9 cellular contexts compared by ENCODE assay signal in the genomic region with DNA sequence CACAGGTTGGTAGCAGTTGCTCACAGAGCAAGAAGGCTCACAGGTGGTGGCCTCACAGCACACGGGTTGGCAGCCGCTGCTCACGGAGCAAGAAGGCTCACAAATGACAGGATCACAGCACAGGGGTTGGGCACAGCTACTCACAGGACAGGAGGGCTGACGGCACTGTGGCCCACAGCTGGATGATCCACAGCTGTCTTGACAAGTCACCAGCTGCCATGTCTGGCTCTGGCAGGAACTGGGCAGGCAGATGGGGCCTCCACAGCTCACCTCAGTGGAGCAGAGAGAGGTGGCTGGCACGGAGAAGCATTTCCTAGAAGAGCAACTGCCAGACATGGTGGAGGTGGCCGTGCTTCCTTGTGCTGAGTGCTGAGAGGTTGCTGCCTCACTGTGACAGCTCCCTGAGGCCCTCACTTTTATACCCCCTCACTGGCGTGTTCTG. TPM values are rescaled to one million over a fixed set of nuclear protein-coding genes. Genes with fewer than 3 reads are reported as not detected.
DNase-seq lines count a peak whose midpoint lies in the region; ATAC-seq and TF ChIP-seq lines count a peak whose summit lies in the region.
"Had no signal": no experiment of that assay in that cellular context is flagged by ENCODE, and none has a peak within 500 bp of the region (broad histone marks: within the 10 kb centered on the region; RNA-seq: fewer than 3 reads in every experiment).

A gene with protein sequence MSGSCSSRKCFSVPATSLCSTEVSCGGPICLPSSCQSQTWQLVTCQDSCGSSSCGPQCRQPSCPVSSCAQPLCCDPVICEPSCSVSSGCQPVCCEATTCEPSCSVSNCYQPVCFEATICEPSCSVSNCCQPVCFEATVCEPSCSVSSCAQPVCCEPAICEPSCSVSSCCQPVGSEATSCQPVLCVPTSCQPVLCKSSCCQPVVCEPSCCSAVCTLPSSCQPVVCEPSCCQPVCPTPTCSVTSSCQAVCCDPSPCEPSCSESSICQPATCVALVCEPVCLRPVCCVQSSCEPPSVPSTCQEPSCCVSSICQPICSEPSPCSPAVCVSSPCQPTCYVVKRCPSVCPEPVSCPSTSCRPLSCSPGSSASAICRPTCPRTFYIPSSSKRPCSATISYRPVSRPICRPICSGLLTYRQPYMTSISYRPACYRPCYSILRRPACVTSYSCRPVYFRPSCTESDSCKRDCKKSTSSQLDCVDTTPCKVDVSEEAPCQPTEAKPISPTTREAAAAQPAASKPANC (minus strand): TSS at position 392 of the 442 bp plus-strand sequence. CDS start 56 bp downstream, at position 336.

- peak in 6 of 7 experiments; percentile 26 to 79 (median 53) for DNase-seq in CD8-positive, alpha-beta T cell
- DNase-seq in Panc1 (ENCODE audit: low read depth, low spot score) (no peak), GF-D8 (lab: John Stamatoyannopoulos, UW) (no peak), HuH-7 (ENCODE audit: low spot score) (no peak), DMS 273 treated with DMSO at 0.1 percent for 48 hours (lab: John Stamatoyannopoulos, UW) (no peak), OCI-M2 (lab: John Stamatoyannopoulos, UW; ENCODE audit: unreplicated experiment) (no peak)
- DNase-seq in activated T-helper 2 cell treated with anti-CD3 and anti-CD28 coated beads, Interferon-gamma antibody, Interleukin-2, Interleukin-4, amounts not matched to agents 10 μg/mL and 5 μg/mL and 100 μg/mL, durations not matched to agents 14 hours and 24 hours and 36 hours (ENCODE audit: low spot score), result no peak
- no peak for DNase-seq in natural killer cell treated with Interleukin-12 subunit alpha and Interleukin-12 subunit beta and Interleukin-15 and Interleukin-18, amount 100 ng/mL, for 72 hours (ENCODE audit: low spot score)

- TF ChIP-seq CTCF in CD8-positive, alpha-beta T cell (IDR thresholded peaks at IDR 0.05), result no peak
- TF ChIP-seq CTCF in Panc1 (IDR thresholded peaks at IDR 0.05), result no peak

- no peaks in the 10 kb centered on the region for H3K27me3 Mint-ChIP-seq in CD8-positive, alpha-beta T cell (ENCODE audit: low read depth)
- H3K27me3 Mint-ChIP-seq in activated T-helper 2 cell treated with anti-CD3 and anti-CD28 coated beads, Interferon-gamma antibody, Interleukin-2, Interleukin-4, amounts not matched to agents 10 μg/mL and 5 μg/mL and 100 μg/mL, durations not matched to agents 14 hours and 24 hours and 36 hours (ENCODE audit: low read depth), result peaks cover 2% of the 10 kb centered on the region
- peaks cover 4 to 6% of the 10 kb centered on the region in 2 donors for H3K27me3 Mint-ChIP-seq in natural killer cell treated with Interleukin-12 subunit alpha and Interleukin-12 subunit beta and Interleukin-15 and Interleukin-18, amount 100 ng/mL, for 72 hours

- peaks cover 48% of the 10 kb centered on the region for H3K4me1 ChIP-seq in CD8-positive, alpha-beta T cell (ENCODE audit: insufficient read depth, low read length)
- H3K4me1 ChIP-seq in Panc1 (ENCODE audit: control insufficient read depth, insufficient read depth, low read length), result no peaks in the 10 kb centered on the region

- H3K27me3 ChIP-seq in CD8-positive, alpha-beta T cell (ENCODE audit: insufficient read depth, low read length), result no peaks in the 10 kb centered on the region
- H3K27me3 ChIP-seq in Panc1 (ENCODE audit: control insufficient read depth, insufficient read depth, low read length), result peaks cover 5% of the 10 kb centered on the region; the same call in 1 of the 2 replicates

- H3K4me3 Mint-ChIP-seq in CD8-positive, alpha-beta T cell, result peak within 1 kb of the TSS; percentile 56
- no peak within 1 kb of the TSS for H3K4me3 Mint-ChIP-seq in activated T-helper 2 cell treated with anti-CD3 and anti-CD28 coated beads, Interferon-gamma antibody, Interleukin-2, Interleukin-4, amounts not matched to agents 10 μg/mL and 5 μg/mL and 100 μg/mL, durations not matched to agents 14 hours and 24 hours and 36 hours (ENCODE audit: low read depth)
- peak within 1 kb of the TSS; percentile 78 for H3K4me3 Mint-ChIP-seq in natural killer cell treated with Interleukin-12 subunit alpha and Interleukin-12 subunit beta and Interleukin-15 and Interleukin-18, amount 100 ng/mL, for 72 hours

- no TSS peak for BruUV-seq in Panc1 (replicated peaks; lab: Mats Ljungman, UMichigan)

- no peak for ATAC-seq in CD8-positive, alpha-beta T cell
- ATAC-seq in Panc1, result peak; percentile 21; the same call in 1 of the 2 replicates
- peak; percentile 56 to 63 for ATAC-seq in natural killer cell treated with Interleukin-12 subunit alpha and Interleukin-12 subunit beta and Interleukin-15 and Interleukin-18, amount 100 ng/mL, for 72 hours

- peak within 1 kb of the TSS; percentile 25 for H3K4me3 ChIP-seq in CD8-positive, alpha-beta T cell (ENCODE audit: low read depth, low read length)
- no peak within 1 kb of the TSS for H3K4me3 ChIP-seq in Panc1 (ENCODE audit: low read depth in 2 of 2, low read length in 2 of 2)
- H3K4me3 ChIP-seq: cardiac muscle cell had no signal

- intact Hi-C loops in CD8-positive, alpha-beta T cell (cut with DNase I, micrococcal nuclease), result loop anchor here (1.0 to 10.0 kb wide), 6 partner anchors 13 to 742 kb away; a partner anchor contains a TSS
- intact Hi-C loops in Panc1 (cut with micrococcal nuclease; ENCODE audit: unreplicated experiment), result no loop called here
- intact Hi-C loops in activated T-helper 2 cell treated with anti-CD3 and anti-CD28 coated beads, Interferon-gamma antibody, Interleukin-2, Interleukin-4, amounts not matched to agents 10 μg/mL and 5 μg/mL and 100 μg/mL, durations not matched to agents 14 hours and 24 hours and 36 hours (cut with micrococcal nuclease), result no loop called here

- H3K27ac Mint-ChIP-seq in CD8-positive, alpha-beta T cell, result peak within 1 kb of the TSS; percentile 98
- H3K27ac Mint-ChIP-seq in activated T-helper 2 cell treated with anti-CD3 and anti-CD28 coated beads, Interferon-gamma antibody, Interleukin-2, Interleukin-4, amounts not matched to agents 10 μg/mL and 5 μg/mL and 100 μg/mL, durations not matched to agents 14 hours and 24 hours and 36 hours, result peak within 1 kb of the TSS; percentile 9
- H3K27ac Mint-ChIP-seq in natural killer cell treated with Interleukin-12 subunit alpha and Interleukin-12 subunit beta and Interleukin-15 and Interleukin-18, amount 100 ng/mL, for 72 hours, result peak within 1 kb of the TSS; percentile 21 to 60

- H3K9me3 Mint-ChIP-seq in CD8-positive, alpha-beta T cell, result no peaks in the 10 kb centered on the region
- no peaks in the 10 kb centered on the region for H3K9me3 Mint-ChIP-seq in activated T-helper 2 cell treated with anti-CD3 and anti-CD28 coated beads, Interferon-gamma antibody, Interleukin-2, Interleukin-4, amounts not matched to agents 10 μg/mL and 5 μg/mL and 100 μg/mL, durations not matched to agents 14 hours and 24 hours and 36 hours
- no peaks in the 10 kb centered on the region for H3K9me3 Mint-ChIP-seq in natural killer cell treated with Interleukin-12 subunit alpha and Interleukin-12 subunit beta and Interleukin-15 and Interleukin-18, amount 100 ng/mL, for 72 hours

- no peaks in the 10 kb centered on the region for H3K36me3 ChIP-seq in CD8-positive, alpha-beta T cell (ENCODE audit: insufficient read depth, low read length)
- no peaks in the 10 kb centered on the region for H3K36me3 ChIP-seq in Panc1 (ENCODE audit: control insufficient read depth, insufficient read depth, low read length)
- H3K36me3 ChIP-seq: cardiac muscle cell had no signal

- peaks cover 62% of the 10 kb centered on the region for H3K4me1 Mint-ChIP-seq in CD8-positive, alpha-beta T cell (ENCODE audit: low read depth)
- H3K4me1 Mint-ChIP-seq in activated T-helper 2 cell treated with anti-CD3 and anti-CD28 coated beads, Interferon-gamma antibody, Interleukin-2, Interleukin-4, amounts not matched to agents 10 μg/mL and 5 μg/mL and 100 μg/mL, durations not matched to agents 14 hours and 24 hours and 36 hours (ENCODE audit: low read depth), result peaks cover 24% of the 10 kb centered on the region
- peaks cover 30 to 40% of the 10 kb centered on the region in 2 donors for H3K4me1 Mint-ChIP-seq in natural killer cell treated with Interleukin-12 subunit alpha and Interleukin-12 subunit beta and Interleukin-15 and Interleukin-18, amount 100 ng/mL, for 72 hours (ENCODE audit: low read depth in 2 of 2)

- H3K9me3 ChIP-seq in CD8-positive, alpha-beta T cell (ENCODE audit: low read length), result no peaks in the 10 kb centered on the region
- H3K9me3 ChIP-seq in Panc1 (ENCODE audit: control insufficient read depth, insufficient read depth, low read depth, low read length), result no peaks in the 10 kb centered on the region

- in situ Hi-C loops in Panc1 (cut with HindIII; ENCODE audit: low pct_unique_long_range_greater_than_20kb, low sequenced_read_pairs), result no loop called here

- POLR2A ChIA-PET in CD8-positive, alpha-beta T cell (lab: Charles Lee), result interaction anchor here (0.6 to 2.8 kb wide), 16 partner anchors 13 to 694 kb away, joined by 3 to 20 read pairs (median 4); a partner anchor contains a TSS
- POLR2A ChIA-PET in Panc1 (lab: Charles Lee), result no interaction called here

- CTCF ChIA-PET in CD8-positive, alpha-beta T cell (lab: Charles Lee), result interaction anchor here (0.9 to 3.7 kb wide), 10 partner anchors 9 to 354 kb away, joined by 3 to 43 read pairs (median 4); no protein-coding TSS in a partner anchor
- CTCF ChIA-PET in Panc1 (lab: Charles Lee), result no interaction called here

- H3K36me3 Mint-ChIP-seq in CD8-positive, alpha-beta T cell, result no peaks in the 10 kb centered on the region
- no peaks in the 10 kb centered on the region for H3K36me3 Mint-ChIP-seq in activated T-helper 2 cell treated with anti-CD3 and anti-CD28 coated beads, Interferon-gamma antibody, Interleukin-2, Interleukin-4, amounts not matched to agents 10 μg/mL and 5 μg/mL and 100 μg/mL, durations not matched to agents 14 hours and 24 hours and 36 hours (ENCODE audit: low read depth)
- H3K36me3 Mint-ChIP-seq in natural killer cell treated with Interleukin-12 subunit alpha and Interleukin-12 subunit beta and Interleukin-15 and Interleukin-18, amount 100 ng/mL, for 72 hours, result no peaks in the 10 kb centered on the region

- H3K27ac ChIP-seq in CD8-positive, alpha-beta T cell (ENCODE audit: low read depth, low read length), result peak within 1 kb of the TSS; percentile 79
- no peak within 1 kb of the TSS for H3K27ac ChIP-seq in Panc1 (ENCODE audit: low read length)
- H3K27ac ChIP-seq: cardiac muscle cell had no signal

RNA-seq across cellular contexts. Expression of the gene that starts here (rescaled TPM):
- total RNA-seq in CD8-positive, alpha-beta T cell, result 1 to 10 TPM in 1 of 2 experiments, under 1 TPM in 1; 1.00 to 1.1 TPM
- not detected for total RNA-seq in Panc1 (2021; ENCODE audit: unreplicated experiment)
- not detected for polyA plus RNA-seq in Panc1 (2012; ENCODE audit: insufficient read length)
- not detected in 2 replicates for total RNA-seq in activated T-helper 2 cell treated with anti-CD3 and anti-CD28 coated beads, Interferon-gamma antibody, Interleukin-2, Interleukin-4, amounts not matched to agents 10 μg/mL and 5 μg/mL and 100 μg/mL, durations not matched to agents 14 hours and 24 hours and 36 hours
- total RNA-seq in natural killer cell treated with Interleukin-12 subunit alpha and Interleukin-12 subunit beta and Interleukin-15 and Interleukin-18, amount 100 ng/mL, for 72 hours, result not detected
- total RNA-seq: cardiac muscle cell had no signal
- polyA plus RNA-seq: cardiac muscle cell had no signal

Comparison
In these comparisons a context has a peak if more than half of its experiments do, and no peak if none do; other contexts are left out.
1. Peak in ATAC-seq in Panc1; RNA of the gene not detected or under 1 TPM.
2. Peak in ATAC-seq in natural killer cell treated with Interleukin-12 subunit alpha and Interleukin-12 subunit beta and Interleukin-15 and Interleukin-18, amount 100 ng/mL, for 72 hours; RNA of the gene not detected or under 1 TPM.
3. DNase-seq: peak in CD8-positive, alpha-beta T cell (6 of 7); none in Panc1 (single experiment), activated T-helper 2 cell treated with anti-CD3 and anti-CD28 coated beads, Interferon-gamma antibody, Interleukin-2, Interleukin-4, amounts not matched to agents 10 μg/mL and 5 μg/mL and 100 μg/mL, durations not matched to agents 14 hours and 24 hours and 36 hours (single experiment), natural killer cell treated with Interleukin-12 subunit alpha and Interleukin-12 subunit beta and Interleukin-15 and Interleukin-18, amount 100 ng/mL, for 72 hours (single experiment), GF-D8 (single experiment), HuH-7 (single experiment), DMS 273 treated with DMSO at 0.1 percent for 48 hours (single experiment) and OCI-M2 (single experiment).
4. H3K27ac Mint-ChIP-seq: peak in every context shown above with its lines; median percentile 98 in CD8-positive, alpha-beta T cell; 40 in natural killer cell treated with Interleukin-12 subunit alpha and Interleukin-12 subunit beta and Interleukin-15 and Interleukin-18, amount 100 ng/mL, for 72 hours; 9 in activated T-helper 2 cell treated with anti-CD3 and anti-CD28 coated beads, Interferon-gamma antibody, Interleukin-2, Interleukin-4, amounts not matched to agents 10 μg/mL and 5 μg/mL and 100 μg/mL, durations not matched to agents 14 hours and 24 hours and 36 hours.
5. intact Hi-C loops: an anchor here in CD8-positive, alpha-beta T cell (1.0 to 10.0 kb wide); none called in Panc1 and activated T-helper 2 cell treated with anti-CD3 and anti-CD28 coated beads, Interferon-gamma antibody, Interleukin-2, Interleukin-4, amounts not matched to agents 10 μg/mL and 5 μg/mL and 100 μg/mL, durations not matched to agents 14 hours and 24 hours and 36 hours.